ENCODE assay signal across 8 cellular contexts in genomic region chrX:21974011-21974385, GRCh38. TPM values are rescaled to one million over a fixed set of nuclear protein-coding genes. Genes with fewer than 3 reads are reported as not detected.
A peak's percentile ranks its signal among the peaks of the same experiment; 100 is the strongest.
DNase-seq lines count a peak whose midpoint lies in the region; ATAC-seq and TF ChIP-seq lines count a peak whose summit lies in the region.

No MANE protein-coding gene starts in this region.

- peaks cover 53% of the 10 kb centered on the region for H3K36me3 Mint-ChIP-seq in activated B cell treated with CpG ODN at 0.5 μM for 24 hours (ENCODE audit: low read depth)
- peaks cover 79% of the 10 kb centered on the region for H3K36me3 Mint-ChIP-seq in nephron (ENCODE audit: low read depth)

- peaks cover 27% of the 10 kb centered on the region for H3K4me1 Mint-ChIP-seq in activated B cell treated with CpG ODN at 0.5 μM for 24 hours
- H3K4me1 Mint-ChIP-seq in nephron: peaks cover 15% of the 10 kb centered on the region

- peak; percentile 53 for DNase-seq in NOMO-1 treated with DMSO at 0.1 percent for 48 hours (lab: John Stamatoyannopoulos, UW; ENCODE audit: unreplicated experiment)
- DNase-seq in NOMO-1 treated with dmso at 0.1 percent for 144 hours (lab: John Stamatoyannopoulos, UW; ENCODE audit: unreplicated experiment): no peak
- no peak for DNase-seq in activated B cell treated with CpG ODN at 0.5 μM for 24 hours
- no peak for DNase-seq in SKM-1 (lab: John Stamatoyannopoulos, UW; ENCODE audit: unreplicated experiment)
- no peak for DNase-seq in NCI-H1930 (lab: John Stamatoyannopoulos, UW)
- DNase-seq in DMS153 treated with DMSO at 0.1 percent for 48 hours (lab: John Stamatoyannopoulos, UW; ENCODE audit: unreplicated experiment): no peak

- H3K27ac Mint-ChIP-seq in activated B cell treated with CpG ODN at 0.5 μM for 24 hours (peak overlapping the region; percentile 85), nephron (peak overlapping the region; percentile 60 to 96 (median 79))

- no peak for TF ChIP-seq CTCF in activated B cell treated with CpG ODN at 0.5 μM for 24 hours (IDR thresholded peaks at IDR 0.05)
- no peak for TF ChIP-seq CTCF in nephron (IDR thresholded peaks at IDR 0.05; ENCODE audit: unreplicated experiment in 3 of 3)

- POLR2A ChIA-PET in activated B cell treated with CpG ODN at 0.5 μM for 24 hours (lab: Charles Lee): no interaction called here

- H3K9me3 Mint-ChIP-seq in activated B cell treated with CpG ODN at 0.5 μM for 24 hours: no peaks in the 10 kb centered on the region
- no peaks in the 10 kb centered on the region for H3K9me3 Mint-ChIP-seq in nephron

- H3K27me3 Mint-ChIP-seq in activated B cell treated with CpG ODN at 0.5 μM for 24 hours (no peaks in the 10 kb centered on the region), nephron (ENCODE audit: low read depth) (no peaks in the 10 kb centered on the region)

- peak; percentile 67 for ATAC-seq in HG02884 (IDR thresholded peaks at IDR 0.05; ENCODE audit: unreplicated experiment)
- peak; percentile 64 for ATAC-seq in activated B cell treated with CpG ODN at 0.5 μM for 24 hours (ENCODE audit: low read depth)

- CTCF ChIA-PET in activated B cell treated with CpG ODN at 0.5 μM for 24 hours (lab: Charles Lee): interaction anchor here (3.2 kb wide), 1 partner anchor 11 kb away, joined by 18 read pairs; no protein-coding TSS in a partner anchor

- intact Hi-C loops in activated B cell treated with CpG ODN at 0.5 μM for 24 hours (cut with micrococcal nuclease): loop anchor here (2.0 to 10.0 kb wide), 2 partner anchors 33 to 1449 kb away; partner anchors contain the start of gene SMS

- peak overlapping the region; percentile 68 for H3K4me3 Mint-ChIP-seq in activated B cell treated with CpG ODN at 0.5 μM for 24 hours
- no peak overlapping the region for H3K4me3 Mint-ChIP-seq in nephron

RNA-seq across cellular contexts. Expression of gene SMS, which starts 33.5 kb away (rescaled TPM):
- total RNA-seq in activated B cell treated with CpG ODN at 0.5 μM for 24 hours: 66.3 and 69.7 TPM in 2 replicates

RNA-seq across cellular contexts. Expression of gene PHEX, which starts 58.1 kb away (rescaled TPM):
- total RNA-seq in activated B cell treated with CpG ODN at 0.5 μM for 24 hours: 0.27 and 0.49 TPM in 2 replicates
